ENCODE assay signal across 22 cellular contexts in genomic region chr5:25964009-25964372, GRCh38.
DNase-seq lines count a peak whose midpoint lies in the region; ATAC-seq and TF ChIP-seq lines count a peak whose summit lies in the region.
"Had no signal": no experiment of that assay in that cellular context is flagged by ENCODE, and none has a peak within 500 bp of the region (broad histone marks: within the 10 kb centered on the region; RNA-seq: fewer than 3 reads in every experiment).

No MANE protein-coding gene starts in this region.

- in situ Hi-C loops in mammary epithelial cell (cut with MboI; ENCODE audit: low sequenced_read_pairs in 2 of 2): no loop called here

- peak overlapping the region; percentile 11 to 35 (median 23) for H3K4me3 ChIP-seq in breast epithelium
- no peak overlapping the region for H3K4me3 ChIP-seq in mammary epithelial cell (replicated peaks in 1 of 3; ENCODE audit: insufficient read depth in 1 of 3, low read depth in 2 of 3, low read length in 3 of 3)
- H3K4me3 ChIP-seq in dorsolateral prefrontal cortex: peak overlapping the region in 40 of 59 donors; percentile 4 to 63 (median 30)
- H3K4me3 ChIP-seq in psoas muscle: peak overlapping the region; percentile 27
- no peak overlapping the region for H3K4me3 ChIP-seq in PC-9
- H3K4me3 ChIP-seq: BLaER1, K562 had no signal

- H3K9ac ChIP-seq in mammary epithelial cell (ENCODE audit: insufficient read depth, low read length): no peak overlapping the region
- H3K9ac ChIP-seq: BLaER1 had no signal

- CTCF ChIA-PET in mammary epithelial cell (lab: Charles Lee; ENCODE audit: low non-redundant PET): no interaction called here
- CTCF ChIA-PET in WTC11 (lab: Charles Lee): no interaction called here
- CTCF ChIA-PET in PC-9 (lab: Charles Lee): no interaction called here

- H3K36me3 ChIP-seq in breast epithelium (peaks cover 3% of the 10 kb centered on the region), mammary epithelial cell (ENCODE audit: insufficient read depth, low read length) (no peaks in the 10 kb centered on the region), psoas muscle (ENCODE audit: insufficient read depth in 1 of 2, low read depth in 1 of 2) (no peaks in the 10 kb centered on the region), PC-9 (ENCODE audit: low read depth) (no peaks in the 10 kb centered on the region)
- H3K36me3 ChIP-seq: BLaER1 had no signal

- WGBS in mammary epithelial cell (ENCODE audit: low coverage, missing lambda C conversion rate): 83% methylated on average over 3 of the region's 3 CpGs
- WGBS in psoas muscle, 3 donors: 78 to 85% (median 84%) methylated on average over 3 of the region's 3 CpGs

- H3K27me3 Mint-ChIP-seq in WTC11 (ENCODE audit: low read depth): no peaks in the 10 kb centered on the region
- H3K27me3 Mint-ChIP-seq: CD4-positive, alpha-beta T cell had no signal

- no peak for TF ChIP-seq CTCF in breast epithelium (IDR thresholded peaks at IDR 0.05)
- no peak for TF ChIP-seq CTCF in mammary epithelial cell (conservative IDR thresholded peaks at IDR 0.05 in 1 of 2, IDR thresholded peaks at IDR 0.05 in 1 of 2; ENCODE audit: extremely low read depth in 1 of 2, insufficient read depth in 1 of 2, low read depth in 1 of 2, low read length in 2 of 2)
- TF ChIP-seq CTCF in dorsolateral prefrontal cortex (IDR thresholded peaks at IDR 0.05 in 54 of 56, conservative IDR thresholded peaks at IDR 0.05 in 2 of 56; ENCODE audit: low read depth in 1 of 56, partially characterized antibody in 56 of 56): no peak
- no peak for TF ChIP-seq CTCF in psoas muscle (IDR thresholded peaks at IDR 0.05)
- no peak for TF ChIP-seq CTCF in WTC11 (IDR thresholded peaks at IDR 0.05)
- TF ChIP-seq CTCF in PC-9 (conservative IDR thresholded peaks at IDR 0.05): no peak

- H3K27me3 ChIP-seq in breast epithelium (no peaks in the 10 kb centered on the region), mammary epithelial cell (ENCODE audit: insufficient read depth, low read length) (no peaks in the 10 kb centered on the region), dorsolateral prefrontal cortex (no peaks in the 10 kb centered on the region), psoas muscle (ENCODE audit: insufficient read depth in 3 of 3, low read length in 2 of 3) (no peaks in the 10 kb centered on the region), PC-9 (ENCODE audit: insufficient read depth, low read depth) (no peaks in the 10 kb centered on the region)
- H3K27me3 ChIP-seq: BLaER1 had no signal

- no peaks in the 10 kb centered on the region for H3K79me2 ChIP-seq in mammary epithelial cell (ENCODE audit: insufficient read depth, low read length)
- H3K79me2 ChIP-seq in PC-9 (ENCODE audit: low read depth): no peaks in the 10 kb centered on the region

- H3K9me2 ChIP-seq in PC-9 (ENCODE audit: insufficient read depth): no peaks in the 10 kb centered on the region

- POLR2A ChIA-PET in WTC11 (lab: Charles Lee): no interaction called here
- POLR2A ChIA-PET in PC-9 (lab: Charles Lee; ENCODE audit: unreplicated experiment): no interaction called here

- BruUV-seq in mammary epithelial cell (replicated peaks; lab: Mats Ljungman, UMichigan) (no TSS peak), PC-9 (replicated peaks; lab: Mats Ljungman, UMichigan) (no TSS peak)

- no peak for TF ChIP-seq POLR2A in breast epithelium (IDR thresholded peaks at IDR 0.05)

- H3K4me2 ChIP-seq in mammary epithelial cell (ENCODE audit: insufficient read depth, low read depth, low read length): no peak overlapping the region
- no peak overlapping the region for H3K4me2 ChIP-seq in PC-9
- H3K4me2 ChIP-seq: BLaER1 had no signal

- no peak overlapping the region for H2AFZ ChIP-seq in mammary epithelial cell (ENCODE audit: low read depth, low read length)
- no peak overlapping the region for H2AFZ ChIP-seq in PC-9

- H3K27ac Mint-ChIP-seq in WTC11: no peak overlapping the region
- H3K27ac Mint-ChIP-seq: CD4-positive, alpha-beta T cell had no signal

- H4K20me1 ChIP-seq in mammary epithelial cell (ENCODE audit: insufficient read depth, low read length): no peaks in the 10 kb centered on the region
- no peaks in the 10 kb centered on the region for H4K20me1 ChIP-seq in PC-9 (ENCODE audit: insufficient read depth)
- H4K20me1 ChIP-seq: BLaER1 had no signal

- H3K27ac ChIP-seq in breast epithelium (no peak overlapping the region), mammary epithelial cell (ENCODE audit: insufficient read depth, low read depth, low read length) (no peak overlapping the region), dorsolateral prefrontal cortex (peak overlapping the region in 20 of 59 donors; percentile 6 to 87 (median 60)), psoas muscle (no peak overlapping the region), PC-9 (no peak overlapping the region)
- H3K27ac ChIP-seq: BLaER1, RWPE1 had no signal

- H3K4me1 ChIP-seq in breast epithelium (no peaks in the 10 kb centered on the region), mammary epithelial cell (ENCODE audit: insufficient read depth, low read length) (no peaks in the 10 kb centered on the region), psoas muscle (no peaks in the 10 kb centered on the region), PC-9 (replicated peaks; ENCODE audit: insufficient read depth) (no peaks in the 10 kb centered on the region)
- H3K4me1 ChIP-seq: BLaER1 had no signal

- no peak overlapping the region for H3K4me3 Mint-ChIP-seq in WTC11
- H3K4me3 Mint-ChIP-seq: CD4-positive, alpha-beta T cell had no signal

- peaks cover 11% of the 10 kb centered on the region for H3K4me1 Mint-ChIP-seq in WTC11

- peaks cover 19% of the 10 kb centered on the region for H3K36me3 Mint-ChIP-seq in WTC11

- dilution Hi-C loops in mammary epithelial cell (cut with HindIII; ENCODE audit: low sequenced_read_pairs): no loop called here

- DNase-seq in breast epithelium (ENCODE audit: low spot score in 2 of 2) (no peak), mammary epithelial cell (no peak), dorsolateral prefrontal cortex (no peak), psoas muscle (no peak), WTC11 (ENCODE audit: low spot score) (no peak), PC-9 (no peak), iPS-NIHi7 (ENCODE audit: extremely low spot score) (no peak)
- DNase-seq: 8988T; CD4-positive, alpha-beta T cell; DMS53; Kasumi-1; NCI-H1092 treated with DMSO at 0.1 percent for 48 hours; NCI-H1436; NCI-H187; NCI-H2081 treated with DMSO at 0.1 percent for 48 hours; NCI-H2171; NCI-H226; NCI-H510A treated with DMSO at 0.1 percent for 48 hours; SHP77 had no signal

- H3K9me3 Mint-ChIP-seq in WTC11: peaks cover 31% of the 10 kb centered on the region

- intact Hi-C loops in breast epithelium (cut with DNase I; ENCODE audit: low total_unique reads): no loop called here
- intact Hi-C loops in mammary epithelial cell (cut with micrococcal nuclease): no loop called here
- intact Hi-C loops in dorsolateral prefrontal cortex (cut with DNase I): no loop called here
- intact Hi-C loops in psoas muscle (cut with DNase I): no loop called here
- intact Hi-C loops in PC-9 (cut with micrococcal nuclease; ENCODE audit: unreplicated experiment): no loop called here

- peaks cover 0 to 2% of the 10 kb centered on the region in 2 donors for H3K9me3 ChIP-seq in breast epithelium
- peaks cover 15% of the 10 kb centered on the region for H3K9me3 ChIP-seq in mammary epithelial cell (replicated peaks; ENCODE audit: insufficient read depth, low read length)
- no peaks in the 10 kb centered on the region for H3K9me3 ChIP-seq in psoas muscle
- H3K9me3 ChIP-seq in PC-9 (ENCODE audit: insufficient read depth, low read depth): no peaks in the 10 kb centered on the region
- H3K9me3 ChIP-seq: BLaER1 had no signal

- no peaks in the 10 kb centered on the region for H3F3A ChIP-seq in PC-9 (ENCODE audit: insufficient read depth, low read depth)

- ATAC-seq in psoas muscle: no peak
- ATAC-seq in WTC11: no peak
- ATAC-seq: K562 had no signal

TF ChIP-seq in WTC11, 78 proteins besides CTCF, POLR2A, EP300 and RAD21 (continues in another document):
- TF ChIP-seq SMAD4 (CRISPR knock-in tag; IDR thresholded peaks at IDR 0.05) (no peak), ESRRA (CRISPR knock-in tag; IDR thresholded peaks at IDR 0.05; ENCODE audit: borderline replicate concordance) (no peak), ZNF263 (CRISPR knock-in tag; IDR thresholded peaks at IDR 0.05; ENCODE audit: low read depth) (no peak), NR1H2 (CRISPR knock-in tag; IDR thresholded peaks at IDR 0.05) (no peak), AR (CRISPR knock-in tag; IDR thresholded peaks at IDR 0.05) (no peak), HMGA2 (CRISPR knock-in tag; IDR thresholded peaks at IDR 0.05) (no peak), TEAD1 (CRISPR knock-in tag; IDR thresholded peaks at IDR 0.05) (no peak), TEAD4 (CRISPR knock-in tag; IDR thresholded peaks at IDR 0.05) (no peak), MYBL2 (CRISPR knock-in tag; IDR thresholded peaks at IDR 0.05) (no peak), ELF4 (CRISPR knock-in tag; IDR thresholded peaks at IDR 0.05; ENCODE audit: low read depth) (no peak)

Comparison
In these comparisons a context has a peak if more than half of its experiments do, and no peak if none do; other contexts are left out.
1. H3K4me3 ChIP-seq: peak in breast epithelium (3 of 3), dorsolateral prefrontal cortex (40 of 59) and psoas muscle (single experiment); none in mammary epithelial cell (0 of 3) and PC-9 (single experiment).